In genomic region chr5:168287362-168287761, GRCh38 we compare ENCODE assay signal across 26 cellular contexts. TPM values are rescaled to one million over a fixed set of nuclear protein-coding genes. Genes with fewer than 3 reads are reported as not detected.
DNase-seq lines count a peak whose midpoint lies in the region; ATAC-seq and TF ChIP-seq lines count a peak whose summit lies in the region.
"Had no signal": no experiment of that assay in that cellular context is flagged by ENCODE, and none has a peak within 500 bp of the region (broad histone marks: within the 10 kb centered on the region; RNA-seq: fewer than 3 reads in every experiment).

No MANE protein-coding gene starts in this region.

- H3K36me3 ChIP-seq in Caco-2 (ENCODE audit: control insufficient read depth, insufficient read depth, low read length): no peaks in the 10 kb centered on the region
- H3K36me3 ChIP-seq in OCI-LY3 (replicated peaks; ENCODE audit: low read depth, low read length): peaks cover 10% of the 10 kb centered on the region
- no peaks in the 10 kb centered on the region for H3K36me3 ChIP-seq in body of pancreas (replicated peaks in 1 of 2; ENCODE audit: insufficient read depth in 1 of 2, low read depth in 2 of 2)
- no peaks in the 10 kb centered on the region for H3K36me3 ChIP-seq in trophoblast cell (ENCODE audit: control insufficient read depth in 1 of 2, insufficient read depth in 2 of 2, low read length in 2 of 2)
- H3K36me3 ChIP-seq in adrenal gland (replicated peaks in 1 of 2): no peaks in the 10 kb centered on the region
- H3K36me3 ChIP-seq: BE2C had no signal

- CTCF ChIA-PET in Caco-2 (lab: Charles Lee): no interaction called here

- H3K27me3 ChIP-seq in Caco-2 (replicated peaks; ENCODE audit: control insufficient read depth, insufficient read depth, low read length) (no peaks in the 10 kb centered on the region), OCI-LY3 (ENCODE audit: low read depth, low read length) (no peaks in the 10 kb centered on the region; the same call in 1 of the 2 replicates), body of pancreas (no peaks in the 10 kb centered on the region), trophoblast cell (ENCODE audit: insufficient read depth, low read length) (no peaks in the 10 kb centered on the region), adrenal gland (peaks cover 13% of the 10 kb centered on the region)

- H3K4me2 ChIP-seq in OCI-LY3 (ENCODE audit: low read length): peak overlapping the region; percentile 48
- H3K4me2 ChIP-seq in trophoblast cell (ENCODE audit: low read length): no peak overlapping the region
- H3K4me2 ChIP-seq: KMS-11 had no signal

- H3K23ac ChIP-seq in trophoblast cell (ENCODE audit: low read length): no peak overlapping the region

- peak overlapping the region; percentile 95 for H3K27ac Mint-ChIP-seq in Caco-2 (ENCODE audit: unreplicated experiment)
- H3K27ac Mint-ChIP-seq in HFFc6: no peak overlapping the region
- H3K27ac Mint-ChIP-seq: CD4-positive, CD25-positive, alpha-beta regulatory T cell had no signal

- no peak overlapping the region for H4K8ac ChIP-seq in trophoblast cell (ENCODE audit: low read depth, low read length)

- no peak overlapping the region for H2BK5ac ChIP-seq in trophoblast cell (ENCODE audit: low read depth, low read length, poor library complexity)

- no peak overlapping the region for H4K91ac ChIP-seq in trophoblast cell (ENCODE audit: low read depth, low read length)

- H2BK120ac ChIP-seq in trophoblast cell (ENCODE audit: insufficient read depth, low read length, poor library complexity): peak overlapping the region; percentile 21

- H3K4me3 Mint-ChIP-seq in Caco-2 (ENCODE audit: unreplicated experiment) (peak overlapping the region; percentile 96), HFFc6 (no peak overlapping the region)
- H3K4me3 Mint-ChIP-seq: CD4-positive, CD25-positive, alpha-beta regulatory T cell had no signal

- peaks cover 44% of the 10 kb centered on the region for H3K4me1 ChIP-seq in Caco-2
- H3K4me1 ChIP-seq in OCI-LY3 (ENCODE audit: low read length): peaks cover 51% of the 10 kb centered on the region
- peaks cover 36% of the 10 kb centered on the region for H3K4me1 ChIP-seq in body of pancreas
- H3K4me1 ChIP-seq in trophoblast cell (ENCODE audit: control insufficient read depth in 1 of 2, insufficient read depth in 2 of 2, low read length in 2 of 2): peaks cover 15 to 24% of the 10 kb centered on the region in 2 experiments
- H3K4me1 ChIP-seq in adrenal gland (replicated peaks in 1 of 2): peaks cover 0 to 3% of the 10 kb centered on the region in 2 donors
- H3K4me1 ChIP-seq: BE2C had no signal

- ATAC-seq in body of pancreas: no peak
- ATAC-seq in HG03469 (IDR thresholded peaks at IDR 0.05; ENCODE audit: unreplicated experiment): no peak

- TF ChIP-seq CTCF in Caco-2 (IDR thresholded peaks at IDR 0.05; ENCODE audit: insufficient read depth in 1 of 2, low read depth in 1 of 2, low read length in 1 of 2, severe bottlenecking in 1 of 2, unreplicated experiment in 1 of 2) (no peak), OCI-LY3 (IDR thresholded peaks at IDR 0.05; ENCODE audit: low read depth, low read length) (no peak), body of pancreas (IDR thresholded peaks at IDR 0.05) (no peak), adrenal gland (IDR thresholded peaks at IDR 0.05) (no peak), HFFc6 (IDR thresholded peaks at IDR 0.05) (no peak)

- H3K4ac ChIP-seq in trophoblast cell (ENCODE audit: low read depth, low read length): no peak overlapping the region

- H3K27ac ChIP-seq in OCI-LY3 (ENCODE audit: low read length) (peak overlapping the region; percentile 32), body of pancreas (peak overlapping the region in 3 of 4 donors; percentile 81 to 87 (median 87)), trophoblast cell (ENCODE audit: low read depth, low read length) (no peak overlapping the region), adrenal gland (no peak overlapping the region)
- H3K27ac ChIP-seq: KMS-11, SK-N-MC had no signal

- no peak overlapping the region for H4K12ac ChIP-seq in trophoblast cell (ENCODE audit: low read depth, low read length)

- no peak for DNase-seq in Caco-2
- DNase-seq in body of pancreas: no peak
- no peak for DNase-seq in trophoblast cell
- no peak for DNase-seq in adrenal gland
- DNase-seq in HFFc6: no peak
- DNase-seq in A172 (ENCODE audit: low spot score): no peak
- DNase-seq: ACHN; BE2C; CD4-positive, CD25-positive, alpha-beta regulatory T cell; DMS79 treated with DMSO at 0.1 percent for 48 hours; GF-D8; H7; IMR-90; NCI-H1048; NCI-H1417; NCI-H1694; NCI-H2029 treated with DMSO at 0.1 percent for 48 hours; NCI-H2227 treated with DMSO at 0.1 percent for 48 hours; NCI-H69; OCI-M1; SIG-M5; SW 1271 had no signal

- TF ChIP-seq POLR2A in body of pancreas (IDR thresholded peaks at IDR 0.05) (no peak), adrenal gland (IDR thresholded peaks at IDR 0.05) (no peak)

- H3K79me1 ChIP-seq in trophoblast cell (ENCODE audit: low read length): peaks cover 26% of the 10 kb centered on the region

- H3K79me2 ChIP-seq in OCI-LY3 (ENCODE audit: low read length) (peaks cover 2% of the 10 kb centered on the region; the same call in 1 of the 2 replicates), trophoblast cell (ENCODE audit: control insufficient read depth, insufficient read depth, low read length, poor library complexity) (peaks cover 3% of the 10 kb centered on the region)

- H3K36me3 Mint-ChIP-seq in Caco-2 (ENCODE audit: insufficient read depth, unreplicated experiment) (peaks cover 34% of the 10 kb centered on the region), HFFc6 (ENCODE audit: low read depth) (peaks cover 6% of the 10 kb centered on the region)
- H3K36me3 Mint-ChIP-seq: CD4-positive, CD25-positive, alpha-beta regulatory T cell had no signal

- no peak overlapping the region for H3K18ac ChIP-seq in trophoblast cell (ENCODE audit: low read length)

- H3K9ac ChIP-seq in OCI-LY3 (ENCODE audit: low read length): no peak overlapping the region
- H3K9ac ChIP-seq in trophoblast cell (ENCODE audit: low read length): no peak overlapping the region
- H3K9ac ChIP-seq: KMS-11 had no signal

- H2AFZ ChIP-seq in OCI-LY3 (ENCODE audit: low read depth, low read length) (0 out of 2 replicates have a peak overlapping the region, but pooled peaks have one; percentile 44), trophoblast cell (ENCODE audit: insufficient read depth, low read length, poor library complexity) (no peak overlapping the region)

- 89 to 94% methylated on average over 4 of the region's 4 CpGs for WGBS in body of pancreas, 2 donors
- WGBS in trophoblast cell (ENCODE audit: extremely low coverage, insufficient coverage, insufficient read length): no CpG with 5 or more reads among the region's 4 CpGs
- 87 to 93% (median 90%) methylated on average over 4 of the region's 4 CpGs for WGBS in adrenal gland, 4 donors

- no peaks in the 10 kb centered on the region for H4K20me1 ChIP-seq in OCI-LY3 (ENCODE audit: insufficient read depth, low read length)

- 0 out of 2 replicates have a peak, but pooled peaks cover 4% of the 10 kb centered on the region for H3K9me3 ChIP-seq in Caco-2
- H3K9me3 ChIP-seq in OCI-LY3 (ENCODE audit: insufficient read depth, low read length): peaks cover 23% of the 10 kb centered on the region; the same call in 1 of the 2 replicates
- no peaks in the 10 kb centered on the region for H3K9me3 ChIP-seq in body of pancreas
- no peaks in the 10 kb centered on the region for H3K9me3 ChIP-seq in trophoblast cell (ENCODE audit: insufficient read depth, low read depth, low read length)
- H3K9me3 ChIP-seq in adrenal gland (replicated peaks in 1 of 3): no peaks in the 10 kb centered on the region
- H3K9me3 ChIP-seq: BE2C had no signal

- intact Hi-C loops in Caco-2 (cut with micrococcal nuclease; ENCODE audit: unreplicated experiment) (no loop called here), body of pancreas (cut with DNase I) (no loop called here), adrenal gland (cut with DNase I) (no loop called here)

- H3K4me1 Mint-ChIP-seq in Caco-2 (ENCODE audit: low read depth, unreplicated experiment) (peaks cover 50% of the 10 kb centered on the region), HFFc6 (ENCODE audit: low read depth) (peaks cover 19% of the 10 kb centered on the region)

- H3K4me3 ChIP-seq in Caco-2 (ENCODE audit: low read depth, low read length) (no peak overlapping the region), OCI-LY3 (ENCODE audit: low read length) (peak overlapping the region; percentile 37; the same call in 1 of the 2 replicates), body of pancreas (no peak overlapping the region), trophoblast cell (ENCODE audit: low read depth, low read length) (no peak overlapping the region), adrenal gland (no peak overlapping the region)
- H3K4me3 ChIP-seq: SK-N-MC had no signal

- H3K27me3 Mint-ChIP-seq in Caco-2 (ENCODE audit: insufficient read depth, unreplicated experiment) (no peaks in the 10 kb centered on the region), HFFc6 (ENCODE audit: insufficient read depth) (peaks cover 14% of the 10 kb centered on the region)

- no TSS peak for BruUV-seq in Caco-2 (replicated peaks; lab: Mats Ljungman, UMichigan)

- POLR2A ChIA-PET in Caco-2 (lab: Charles Lee): no interaction called here

- H3K14ac ChIP-seq in trophoblast cell (ENCODE audit: low read length): no peak overlapping the region

- H2AK5ac ChIP-seq in trophoblast cell (ENCODE audit: low read length): peak overlapping the region; percentile 11

- peaks cover 21% of the 10 kb centered on the region for H3K9me3 Mint-ChIP-seq in Caco-2 (ENCODE audit: unreplicated experiment)
- peaks cover 18% of the 10 kb centered on the region for H3K9me3 Mint-ChIP-seq in HFFc6

- H2BK12ac ChIP-seq in trophoblast cell (ENCODE audit: low read length): peak overlapping the region; percentile 9

RNA-seq across cellular contexts. Expression of gene WWC1, which starts 4.1 kb away (rescaled TPM):
- total RNA-seq in Caco-2 (2022) (108 and 109 TPM in 2 replicates), body of pancreas (10 to 100 TPM; 40.0 to 49.4 TPM), adrenal gland (1 to 10 TPM in 2 of 8 donors, under 1 TPM in 6; 0.10 to 4.2 (median 0.42) TPM)
- polyA plus RNA-seq in trophoblast cell (2013): 48.1 and 48.6 TPM in 2 replicates
- polyA plus RNA-seq in adrenal gland: 1 to 10 TPM in 1 of 3 donors, under 1 TPM in 2; 0.54 to 5.8 (median 0.56) TPM
- total RNA-seq in HFFc6 (2021; fragmentation: NEBNext Ultra II Directional; extraction: Animal tissue kit (Norgen Biotek cat#: 25700)): 1 to 10 TPM; 3.3 to 8.4 (median 7.2) TPM
- total RNA-seq in A172 (2014; rRNA removed; shearing (Covaris generic)): 19.1 and 20.7 TPM in 2 replicates

Comparison
In these comparisons a context has a peak if more than half of its experiments do, and no peak if none do; other contexts are left out.
1. H3K27ac ChIP-seq: peak in OCI-LY3 (single experiment) and body of pancreas (3 of 4); none in trophoblast cell (single experiment) and adrenal gland (0 of 5).